ENCODE assay signal across 22 cellular contexts in genomic region chr22:21835378-21835777, GRCh38. TPM values are rescaled to one million over a fixed set of nuclear protein-coding genes. Genes with fewer than 3 reads are reported as not detected.
A peak's percentile ranks its signal among the peaks of the same experiment; 100 is the strongest.
DNase-seq lines count a peak whose midpoint lies in the region; ATAC-seq and TF ChIP-seq lines count a peak whose summit lies in the region.
"Had no signal": no experiment of that assay in that cellular context is flagged by ENCODE, and none has a peak within 500 bp of the region (broad histone marks: within the 10 kb centered on the region; RNA-seq: fewer than 3 reads in every experiment).

No MANE protein-coding gene starts in this region.

- no peaks in the 10 kb centered on the region for H3K9me3 Mint-ChIP-seq in CD4-positive, alpha-beta T cell
- H3K9me3 Mint-ChIP-seq in endothelial cell (ENCODE audit: unreplicated experiment) (no peaks in the 10 kb centered on the region), osteocyte (ENCODE audit: unreplicated experiment) (no peaks in the 10 kb centered on the region)
- no peaks in the 10 kb centered on the region for H3K9me3 Mint-ChIP-seq in activated CD8-positive, alpha-beta memory T cell treated with anti-CD3 and anti-CD28 coated beads, Interleukin-2, amount 10 ng/mL, durations not matched to agents 7 days and 5 days (ENCODE audit: low read depth)
- H3K9me3 Mint-ChIP-seq: stimulated activated naive CD8-positive, alpha-beta T cell treated with anti-CD3 and anti-CD28 coated beads, Interleukin-15, amount 100 ng/mL, for 72 hours had no signal

- H3K4me3 ChIP-seq in OCI-LY1 (ENCODE audit: low read depth, low read length, poor library complexity, severe bottlenecking), result peak overlapping the region; percentile 3
- H3K4me3 ChIP-seq: heart right ventricle, SJCRH30, uterus had no signal

- peak overlapping the region; percentile 46 for H3K4me2 ChIP-seq in OCI-LY1 (ENCODE audit: low read length)

- H3K9ac ChIP-seq in OCI-LY1 (ENCODE audit: low read length), result peak overlapping the region; percentile 16; the same call in 1 of the 2 replicates

- no peak overlapping the region for H2AFZ ChIP-seq in OCI-LY1 (ENCODE audit: low read length)

- H3K9me3 ChIP-seq in CD4-positive, alpha-beta T cell (ENCODE audit: control insufficient read depth, low read length), result no peaks in the 10 kb centered on the region
- H3K9me3 ChIP-seq in OCI-LY1 (ENCODE audit: low read length), result no peaks in the 10 kb centered on the region
- H3K9me3 ChIP-seq: heart right ventricle, SJCRH30, uterus had no signal

- no peaks in the 10 kb centered on the region for H4K20me1 ChIP-seq in OCI-LY1 (ENCODE audit: insufficient read depth, low read length)

- CTCF ChIA-PET in CD4-positive, alpha-beta T cell (lab: Charles Lee), result interaction anchor here (0.6 kb wide), 1 partner anchor 77 kb away, joined by 3 read pairs; no protein-coding TSS in a partner anchor
- CTCF ChIA-PET in activated CD8-positive, alpha-beta memory T cell treated with anti-CD3 and anti-CD28 coated beads, Interleukin-2, amount 10 ng/mL, durations not matched to agents 7 days and 5 days (lab: Charles Lee), result no interaction called here

- H3K9me2 ChIP-seq in OCI-LY1 (ENCODE audit: low read depth, low read length), result no peaks in the 10 kb centered on the region

- peaks cover 57% of the 10 kb centered on the region for H3K4me1 ChIP-seq in OCI-LY1 (ENCODE audit: insufficient read depth, low read length, severe bottlenecking)
- H3K4me1 ChIP-seq: uterus had no signal

- intact Hi-C loops in CD4-positive, alpha-beta T cell (cut with DNase I, micrococcal nuclease), result no loop called here

- POLR2A ChIA-PET in CD4-positive, alpha-beta T cell (lab: Charles Lee), result no interaction called here

- H3K4me3 Mint-ChIP-seq in CD4-positive, alpha-beta T cell, result no peak overlapping the region
- H3K4me3 Mint-ChIP-seq in endothelial cell (ENCODE audit: unreplicated experiment) (peak overlapping the region; percentile 12), osteocyte (ENCODE audit: unreplicated experiment) (no peak overlapping the region)
- no peak overlapping the region for H3K4me3 Mint-ChIP-seq in activated CD8-positive, alpha-beta memory T cell treated with anti-CD3 and anti-CD28 coated beads, Interleukin-2, amount 10 ng/mL, durations not matched to agents 7 days and 5 days
- H3K4me3 Mint-ChIP-seq: stimulated activated naive CD8-positive, alpha-beta T cell treated with anti-CD3 and anti-CD28 coated beads, Interleukin-15, amount 100 ng/mL, for 72 hours had no signal

- H3K27me3 ChIP-seq in CD4-positive, alpha-beta T cell (ENCODE audit: control insufficient read depth, insufficient read depth, low read length), result no peaks in the 10 kb centered on the region
- H3K27me3 ChIP-seq in OCI-LY1 (ENCODE audit: insufficient read depth, low read length), result no peaks in the 10 kb centered on the region
- H3K27me3 ChIP-seq: heart right ventricle, SJCRH30, uterus had no signal

- no peak overlapping the region for H3K27ac ChIP-seq in CD4-positive, alpha-beta T cell (ENCODE audit: low read depth, low read length)
- H3K27ac ChIP-seq in OCI-LY1 (ENCODE audit: low read depth, low read length, poor library complexity, severe bottlenecking), result peak overlapping the region; percentile 82
- H3K27ac ChIP-seq: SJCRH30 had no signal

- peak overlapping the region; percentile 59 for H3K27ac Mint-ChIP-seq in CD4-positive, alpha-beta T cell
- H3K27ac Mint-ChIP-seq in endothelial cell (ENCODE audit: unreplicated experiment) (no peak overlapping the region), osteocyte (ENCODE audit: unreplicated experiment) (peak overlapping the region; percentile 78)
- no peak overlapping the region for H3K27ac Mint-ChIP-seq in activated CD8-positive, alpha-beta memory T cell treated with anti-CD3 and anti-CD28 coated beads, Interleukin-2, amount 10 ng/mL, durations not matched to agents 7 days and 5 days

- peaks cover 17% of the 10 kb centered on the region; the same call in 1 of the 2 replicates for H3K36me3 ChIP-seq in OCI-LY1 (ENCODE audit: insufficient read depth, low read length)
- H3K36me3 ChIP-seq: SJCRH30, uterus had no signal

- H3K79me2 ChIP-seq in OCI-LY1 (ENCODE audit: insufficient read depth, low read length), result peaks cover 97% of the 10 kb centered on the region

- H3K36me3 Mint-ChIP-seq in CD4-positive, alpha-beta T cell (ENCODE audit: low read depth), result peaks cover 4% of the 10 kb centered on the region
- H3K36me3 Mint-ChIP-seq in endothelial cell (ENCODE audit: low read depth, unreplicated experiment), result peaks cover 7% of the 10 kb centered on the region
- peaks cover 1% of the 10 kb centered on the region for H3K36me3 Mint-ChIP-seq in osteocyte (ENCODE audit: unreplicated experiment)
- peaks cover 7% of the 10 kb centered on the region for H3K36me3 Mint-ChIP-seq in activated CD8-positive, alpha-beta memory T cell treated with anti-CD3 and anti-CD28 coated beads, Interleukin-2, amount 10 ng/mL, durations not matched to agents 7 days and 5 days

- ATAC-seq in CD4-positive, alpha-beta T cell (ENCODE audit: poor library complexity), result no peak
- no peak for ATAC-seq in activated CD8-positive, alpha-beta memory T cell treated with anti-CD3 and anti-CD28 coated beads, Interleukin-2, amount 10 ng/mL, durations not matched to agents 7 days and 5 days
- no peak for ATAC-seq in GM19467 (IDR thresholded peaks at IDR 0.05; ENCODE audit: unreplicated experiment)
- ATAC-seq: PC-3; stimulated activated naive CD8-positive, alpha-beta T cell treated with anti-CD3 and anti-CD28 coated beads, Interleukin-15, amount 100 ng/mL, for 72 hours had no signal

- no peaks in the 10 kb centered on the region for H3F3A ChIP-seq in OCI-LY1 (ENCODE audit: insufficient read depth, low read length)

- no peak for TF ChIP-seq CTCF in CD4-positive, alpha-beta T cell (IDR thresholded peaks at IDR 0.05)
- TF ChIP-seq CTCF in OCI-LY1 (IDR thresholded peaks at IDR 0.05; ENCODE audit: low read length) (no peak), endothelial cell (IDR thresholded peaks at IDR 0.05; ENCODE audit: unreplicated experiment) (no peak), osteocyte (IDR thresholded peaks at IDR 0.05) (no peak)

- no peak for DNase-seq in CD4-positive, alpha-beta T cell
- DNase-seq in endothelial cell (ENCODE audit: low spot score), result no peak
- no peak for DNase-seq in osteocyte (ENCODE audit: extremely low spot score, unreplicated experiment)
- no peak for DNase-seq in activated CD8-positive, alpha-beta memory T cell treated with anti-CD3 and anti-CD28 coated beads, Interleukin-2, amount 10 ng/mL, durations not matched to agents 7 days and 5 days
- DNase-seq in stimulated activated CD8-positive, alpha-beta memory T cell treated with anti-CD3 and anti-CD28 coated beads, Interleukin-4, amount 100 ng/mL, for 48 hours, result no peak
- no peak for DNase-seq in hippocampal formation (lab: John Stamatoyannopoulos, UW)
- DNase-seq: activated CD4-positive, CD25-positive, alpha-beta regulatory T cell treated with anti-CD3 and anti-CD28 coated beads, Interleukin-2, amount 50 U/mL, for 72 hours; activated naive CD4-positive, alpha-beta T cell; amygdala; DMS 273 treated with DMSO at 0.1 percent for 48 hours; heart right ventricle; Kasumi-1; mammary epithelial cell; NCI-H1092 treated with DMSO at 0.1 percent for 48 hours; NCI-H526; PC-3; SJCRH30; stimulated activated naive CD8-positive, alpha-beta T cell treated with anti-CD3 and anti-CD28 coated beads, Interleukin-15, amount 100 ng/mL, for 72 hours; T1000; uterus had no signal

- H3K27me3 Mint-ChIP-seq in CD4-positive, alpha-beta T cell, result no peaks in the 10 kb centered on the region
- H3K27me3 Mint-ChIP-seq in endothelial cell (ENCODE audit: unreplicated experiment) (peaks cover 3% of the 10 kb centered on the region), osteocyte (ENCODE audit: unreplicated experiment) (no peaks in the 10 kb centered on the region)
- no peaks in the 10 kb centered on the region for H3K27me3 Mint-ChIP-seq in activated CD8-positive, alpha-beta memory T cell treated with anti-CD3 and anti-CD28 coated beads, Interleukin-2, amount 10 ng/mL, durations not matched to agents 7 days and 5 days
- H3K27me3 Mint-ChIP-seq: stimulated activated naive CD8-positive, alpha-beta T cell treated with anti-CD3 and anti-CD28 coated beads, Interleukin-15, amount 100 ng/mL, for 72 hours had no signal

- peaks cover 70% of the 10 kb centered on the region for H3K4me1 Mint-ChIP-seq in CD4-positive, alpha-beta T cell (ENCODE audit: low read depth)
- H3K4me1 Mint-ChIP-seq in endothelial cell (ENCODE audit: unreplicated experiment), result peaks cover 29% of the 10 kb centered on the region
- peaks cover 47% of the 10 kb centered on the region for H3K4me1 Mint-ChIP-seq in osteocyte (ENCODE audit: unreplicated experiment)
- peaks cover 34% of the 10 kb centered on the region for H3K4me1 Mint-ChIP-seq in activated CD8-positive, alpha-beta memory T cell treated with anti-CD3 and anti-CD28 coated beads, Interleukin-2, amount 10 ng/mL, durations not matched to agents 7 days and 5 days

RNA-seq across cellular contexts. Expression of gene MAPK1, which starts 32.1 kb away (rescaled TPM):
- total RNA-seq in CD4-positive, alpha-beta T cell, result 10 to 100 TPM; 39.4 to 44.0 TPM
- 119 TPM for total RNA-seq in endothelial cell (ENCODE audit: unreplicated experiment)
- total RNA-seq in osteocyte, result 154 and 159 TPM in 2 replicates
- total RNA-seq in activated CD8-positive, alpha-beta memory T cell treated with anti-CD3 and anti-CD28 coated beads, Interleukin-2, amount 10 ng/mL, durations not matched to agents 7 days and 5 days, result 100 to 1,000 TPM; 110 to 112 TPM

Comparison
In these comparisons a context has a peak if more than half of its experiments do, and no peak if none do; other contexts are left out.
1. H3K27ac Mint-ChIP-seq: peak in CD4-positive, alpha-beta T cell (single experiment) and osteocyte (single experiment); none in endothelial cell (single experiment) and activated CD8-positive, alpha-beta memory T cell treated with anti-CD3 and anti-CD28 coated beads, Interleukin-2, amount 10 ng/mL, durations not matched to agents 7 days and 5 days (single experiment).